ENCODE assay signal across 1 cellular context in the genomic region with DNA sequence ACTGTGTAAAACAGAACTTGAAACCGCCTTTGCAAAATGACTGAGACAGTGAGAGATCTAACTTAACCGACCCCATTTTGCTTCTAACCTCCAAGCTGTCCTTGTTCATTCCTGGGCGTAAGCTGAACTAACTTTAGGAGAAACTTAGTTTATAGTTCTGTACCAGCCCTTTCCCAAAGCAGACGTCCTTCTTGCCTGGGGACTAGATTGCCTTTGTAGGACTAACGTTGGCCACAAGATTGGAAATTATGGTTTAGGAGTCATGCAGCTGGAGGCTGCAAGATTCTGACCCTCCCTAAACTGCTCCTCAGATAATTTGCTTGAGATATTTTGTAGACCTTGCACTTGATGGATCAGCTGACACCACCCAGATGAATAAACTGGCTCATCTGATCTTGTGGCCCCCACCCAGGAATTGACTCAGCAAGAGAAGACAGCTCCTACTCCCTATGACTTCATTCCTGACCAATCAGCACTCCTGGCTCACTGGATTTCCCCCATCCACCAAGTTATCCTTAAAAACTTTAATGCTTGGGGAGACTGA.
TF ChIP-seq lines count a peak whose summit lies in the region.

No MANE protein-coding gene starts in this region.

TF ChIP-seq in K562, 482 proteins besides CTCF, POLR2A, EP300 and RAD21 (continued from another document and continues in another):
- TF ChIP-seq, protein P1, sequence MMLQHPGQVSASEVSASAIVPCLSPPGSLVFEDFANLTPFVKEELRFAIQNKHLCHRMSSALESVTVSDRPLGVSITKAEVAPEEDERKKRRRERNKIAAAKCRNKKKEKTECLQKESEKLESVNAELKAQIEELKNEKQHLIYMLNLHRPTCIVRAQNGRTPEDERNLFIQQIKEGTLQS (IDR thresholded peaks at IDR 0.05) = peak; percentile 72
- TF ChIP-seq, protein P1 (CRISPR knock-in tag; conservative IDR thresholded peaks at IDR 0.05) = no peak
- TF ChIP-seq NCOA4 (IDR thresholded peaks at IDR 0.05; ENCODE audit: partially characterized antibody) (no peak), MAFF (IDR thresholded peaks at IDR 0.05; ENCODE audit: low read length) (no peak; the same call in 1 of the 2 replicates), ZKSCAN8 (CRISPR knock-in tag; IDR thresholded peaks at IDR 0.05) (no peak; the same call in 1 of the 2 replicates), GATAD2B (IDR thresholded peaks at IDR 0.05; ENCODE audit: borderline replicate concordance) (no peak), ZFP36 (IDR thresholded peaks at IDR 0.05; ENCODE audit: low read depth, low read length, partially characterized antibody) (no peak), MTA1 (IDR thresholded peaks at IDR 0.05; ENCODE audit: borderline replicate concordance) (no peak), ZNF121 (CRISPR knock-in tag; conservative IDR thresholded peaks at IDR 0.05) (no peak), KLF13 (tag; IDR thresholded peaks at IDR 0.05; ENCODE audit: borderline replicate concordance, low read depth) (no peak), NFIC (IDR thresholded peaks at IDR 0.05) (no peak), ZNF165 (CRISPR knock-in tag; IDR thresholded peaks at IDR 0.05; ENCODE audit: borderline replicate concordance) (peak; percentile 76; the same call in 1 of the 2 replicates), EHMT2 (IDR thresholded peaks at IDR 0.05) (no peak)
- TF ChIP-seq, protein P2, sequence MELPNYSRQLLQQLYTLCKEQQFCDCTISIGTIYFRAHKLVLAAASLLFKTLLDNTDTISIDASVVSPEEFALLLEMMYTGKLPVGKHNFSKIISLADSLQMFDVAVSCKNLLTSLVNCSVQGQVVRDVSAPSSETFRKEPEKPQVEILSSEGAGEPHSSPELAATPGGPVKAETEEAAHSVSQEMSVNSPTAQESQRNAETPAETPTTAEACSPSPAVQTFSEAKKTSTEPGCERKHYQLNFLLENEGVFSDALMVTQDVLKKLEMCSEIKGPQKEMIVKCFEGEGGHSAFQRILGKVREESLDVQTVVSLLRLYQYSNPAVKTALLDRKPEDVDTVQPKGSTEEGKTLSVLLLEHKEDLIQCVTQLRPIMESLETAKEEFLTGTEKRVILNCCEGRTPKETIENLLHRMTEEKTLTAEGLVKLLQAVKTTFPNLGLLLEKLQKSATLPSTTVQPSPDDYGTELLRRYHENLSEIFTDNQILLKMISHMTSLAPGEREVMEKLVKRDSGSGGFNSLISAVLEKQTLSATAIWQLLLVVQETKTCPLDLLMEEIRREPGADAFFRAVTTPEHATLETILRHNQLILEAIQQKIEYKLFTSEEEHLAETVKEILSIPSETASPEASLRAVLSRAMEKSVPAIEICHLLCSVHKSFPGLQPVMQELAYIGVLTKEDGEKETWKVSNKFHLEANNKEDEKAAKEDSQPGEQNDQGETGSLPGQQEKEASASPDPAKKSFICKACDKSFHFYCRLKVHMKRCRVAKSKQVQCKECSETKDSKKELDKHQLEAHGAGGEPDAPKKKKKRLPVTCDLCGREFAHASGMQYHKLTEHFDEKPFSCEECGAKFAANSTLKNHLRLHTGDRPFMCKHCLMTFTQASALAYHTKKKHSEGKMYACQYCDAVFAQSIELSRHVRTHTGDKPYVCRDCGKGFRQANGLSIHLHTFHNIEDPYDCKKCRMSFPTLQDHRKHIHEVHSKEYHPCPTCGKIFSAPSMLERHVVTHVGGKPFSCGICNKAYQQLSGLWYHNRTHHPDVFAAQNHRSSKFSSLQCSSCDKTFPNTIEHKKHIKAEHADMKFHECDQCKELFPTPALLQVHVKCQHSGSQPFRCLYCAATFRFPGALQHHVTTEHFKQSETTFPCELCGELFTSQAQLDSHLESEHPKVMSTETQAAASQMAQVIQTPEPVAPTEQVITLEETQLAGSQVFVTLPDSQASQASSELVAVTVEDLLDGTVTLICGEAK (IDR thresholded peaks at IDR 0.05) = no peak
- TF ChIP-seq, protein P2 (CRISPR knock-in tag; IDR thresholded peaks at IDR 0.05) = no peak
- TF ChIP-seq, protein P3, sequence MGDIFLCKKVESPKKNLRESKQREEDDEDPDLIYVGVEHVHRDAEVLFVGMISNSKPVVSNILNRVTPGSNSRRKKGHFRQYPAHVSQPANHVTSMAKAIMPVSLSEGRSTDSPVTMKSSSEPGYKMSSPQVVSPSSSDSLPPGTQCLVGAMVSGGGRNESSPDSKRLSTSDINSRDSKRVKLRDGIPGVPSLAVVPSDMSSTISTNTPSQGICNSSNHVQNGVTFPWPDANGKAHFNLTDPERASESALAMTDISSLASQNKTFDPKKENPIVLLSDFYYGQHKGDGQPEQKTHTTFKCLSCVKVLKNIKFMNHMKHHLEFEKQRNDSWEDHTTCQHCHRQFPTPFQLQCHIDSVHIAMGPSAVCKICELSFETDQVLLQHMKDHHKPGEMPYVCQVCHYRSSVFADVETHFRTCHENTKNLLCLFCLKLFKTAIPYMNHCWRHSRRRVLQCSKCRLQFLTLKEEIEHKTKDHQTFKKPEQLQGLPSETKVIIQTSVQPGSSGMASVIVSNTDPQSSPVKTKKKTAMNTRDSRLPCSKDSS (IDR thresholded peaks at IDR 0.05; ENCODE audit: low read depth, partially characterized antibody) = no peak
- TF ChIP-seq, protein P4, sequence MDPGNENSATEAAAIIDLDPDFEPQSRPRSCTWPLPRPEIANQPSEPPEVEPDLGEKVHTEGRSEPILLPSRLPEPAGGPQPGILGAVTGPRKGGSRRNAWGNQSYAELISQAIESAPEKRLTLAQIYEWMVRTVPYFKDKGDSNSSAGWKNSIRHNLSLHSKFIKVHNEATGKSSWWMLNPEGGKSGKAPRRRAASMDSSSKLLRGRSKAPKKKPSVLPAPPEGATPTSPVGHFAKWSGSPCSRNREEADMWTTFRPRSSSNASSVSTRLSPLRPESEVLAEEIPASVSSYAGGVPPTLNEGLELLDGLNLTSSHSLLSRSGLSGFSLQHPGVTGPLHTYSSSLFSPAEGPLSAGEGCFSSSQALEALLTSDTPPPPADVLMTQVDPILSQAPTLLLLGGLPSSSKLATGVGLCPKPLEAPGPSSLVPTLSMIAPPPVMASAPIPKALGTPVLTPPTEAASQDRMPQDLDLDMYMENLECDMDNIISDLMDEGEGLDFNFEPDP (CRISPR knock-in tag; IDR thresholded peaks at IDR 0.05) = no peak
- TF ChIP-seq, protein P5, sequence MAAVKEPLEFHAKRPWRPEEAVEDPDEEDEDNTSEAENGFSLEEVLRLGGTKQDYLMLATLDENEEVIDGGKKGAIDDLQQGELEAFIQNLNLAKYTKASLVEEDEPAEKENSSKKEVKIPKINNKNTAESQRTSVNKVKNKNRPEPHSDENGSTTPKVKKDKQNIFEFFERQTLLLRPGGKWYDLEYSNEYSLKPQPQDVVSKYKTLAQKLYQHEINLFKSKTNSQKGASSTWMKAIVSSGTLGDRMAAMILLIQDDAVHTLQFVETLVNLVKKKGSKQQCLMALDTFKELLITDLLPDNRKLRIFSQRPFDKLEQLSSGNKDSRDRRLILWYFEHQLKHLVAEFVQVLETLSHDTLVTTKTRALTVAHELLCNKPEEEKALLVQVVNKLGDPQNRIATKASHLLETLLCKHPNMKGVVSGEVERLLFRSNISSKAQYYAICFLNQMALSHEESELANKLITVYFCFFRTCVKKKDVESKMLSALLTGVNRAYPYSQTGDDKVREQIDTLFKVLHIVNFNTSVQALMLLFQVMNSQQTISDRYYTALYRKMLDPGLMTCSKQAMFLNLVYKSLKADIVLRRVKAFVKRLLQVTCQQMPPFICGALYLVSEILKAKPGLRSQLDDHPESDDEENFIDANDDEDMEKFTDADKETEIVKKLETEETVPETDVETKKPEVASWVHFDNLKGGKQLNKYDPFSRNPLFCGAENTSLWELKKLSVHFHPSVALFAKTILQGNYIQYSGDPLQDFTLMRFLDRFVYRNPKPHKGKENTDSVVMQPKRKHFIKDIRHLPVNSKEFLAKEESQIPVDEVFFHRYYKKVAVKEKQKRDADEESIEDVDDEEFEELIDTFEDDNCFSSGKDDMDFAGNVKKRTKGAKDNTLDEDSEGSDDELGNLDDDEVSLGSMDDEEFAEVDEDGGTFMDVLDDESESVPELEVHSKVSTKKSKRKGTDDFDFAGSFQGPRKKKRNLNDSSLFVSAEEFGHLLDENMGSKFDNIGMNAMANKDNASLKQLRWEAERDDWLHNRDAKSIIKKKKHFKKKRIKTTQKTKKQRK (IDR thresholded peaks at IDR 0.05; ENCODE audit: borderline replicate concordance, low read depth, low read length) = no peak
- TF ChIP-seq, protein P6, sequence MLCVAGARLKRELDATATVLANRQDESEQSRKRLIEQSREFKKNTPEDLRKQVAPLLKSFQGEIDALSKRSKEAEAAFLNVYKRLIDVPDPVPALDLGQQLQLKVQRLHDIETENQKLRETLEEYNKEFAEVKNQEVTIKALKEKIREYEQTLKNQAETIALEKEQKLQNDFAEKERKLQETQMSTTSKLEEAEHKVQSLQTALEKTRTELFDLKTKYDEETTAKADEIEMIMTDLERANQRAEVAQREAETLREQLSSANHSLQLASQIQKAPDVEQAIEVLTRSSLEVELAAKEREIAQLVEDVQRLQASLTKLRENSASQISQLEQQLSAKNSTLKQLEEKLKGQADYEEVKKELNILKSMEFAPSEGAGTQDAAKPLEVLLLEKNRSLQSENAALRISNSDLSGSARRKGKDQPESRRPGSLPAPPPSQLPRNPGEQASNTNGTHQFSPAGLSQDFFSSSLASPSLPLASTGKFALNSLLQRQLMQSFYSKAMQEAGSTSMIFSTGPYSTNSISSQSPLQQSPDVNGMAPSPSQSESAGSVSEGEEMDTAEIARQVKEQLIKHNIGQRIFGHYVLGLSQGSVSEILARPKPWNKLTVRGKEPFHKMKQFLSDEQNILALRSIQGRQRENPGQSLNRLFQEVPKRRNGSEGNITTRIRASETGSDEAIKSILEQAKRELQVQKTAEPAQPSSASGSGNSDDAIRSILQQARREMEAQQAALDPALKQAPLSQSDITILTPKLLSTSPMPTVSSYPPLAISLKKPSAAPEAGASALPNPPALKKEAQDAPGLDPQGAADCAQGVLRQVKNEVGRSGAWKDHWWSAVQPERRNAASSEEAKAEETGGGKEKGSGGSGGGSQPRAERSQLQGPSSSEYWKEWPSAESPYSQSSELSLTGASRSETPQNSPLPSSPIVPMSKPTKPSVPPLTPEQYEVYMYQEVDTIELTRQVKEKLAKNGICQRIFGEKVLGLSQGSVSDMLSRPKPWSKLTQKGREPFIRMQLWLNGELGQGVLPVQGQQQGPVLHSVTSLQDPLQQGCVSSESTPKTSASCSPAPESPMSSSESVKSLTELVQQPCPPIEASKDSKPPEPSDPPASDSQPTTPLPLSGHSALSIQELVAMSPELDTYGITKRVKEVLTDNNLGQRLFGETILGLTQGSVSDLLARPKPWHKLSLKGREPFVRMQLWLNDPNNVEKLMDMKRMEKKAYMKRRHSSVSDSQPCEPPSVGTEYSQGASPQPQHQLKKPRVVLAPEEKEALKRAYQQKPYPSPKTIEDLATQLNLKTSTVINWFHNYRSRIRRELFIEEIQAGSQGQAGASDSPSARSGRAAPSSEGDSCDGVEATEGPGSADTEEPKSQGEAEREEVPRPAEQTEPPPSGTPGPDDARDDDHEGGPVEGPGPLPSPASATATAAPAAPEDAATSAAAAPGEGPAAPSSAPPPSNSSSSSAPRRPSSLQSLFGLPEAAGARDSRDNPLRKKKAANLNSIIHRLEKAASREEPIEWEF (CRISPR knock-in tag; IDR thresholded peaks at IDR 0.05) = no peak
- TF ChIP-seq, protein P7, sequence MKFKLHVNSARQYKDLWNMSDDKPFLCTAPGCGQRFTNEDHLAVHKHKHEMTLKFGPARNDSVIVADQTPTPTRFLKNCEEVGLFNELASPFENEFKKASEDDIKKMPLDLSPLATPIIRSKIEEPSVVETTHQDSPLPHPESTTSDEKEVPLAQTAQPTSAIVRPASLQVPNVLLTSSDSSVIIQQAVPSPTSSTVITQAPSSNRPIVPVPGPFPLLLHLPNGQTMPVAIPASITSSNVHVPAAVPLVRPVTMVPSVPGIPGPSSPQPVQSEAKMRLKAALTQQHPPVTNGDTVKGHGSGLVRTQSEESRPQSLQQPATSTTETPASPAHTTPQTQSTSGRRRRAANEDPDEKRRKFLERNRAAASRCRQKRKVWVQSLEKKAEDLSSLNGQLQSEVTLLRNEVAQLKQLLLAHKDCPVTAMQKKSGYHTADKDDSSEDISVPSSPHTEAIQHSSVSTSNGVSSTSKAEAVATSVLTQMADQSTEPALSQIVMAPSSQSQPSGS (CRISPR knock-in tag; IDR thresholded peaks at IDR 0.05) = no peak
- TF ChIP-seq, protein P8, sequence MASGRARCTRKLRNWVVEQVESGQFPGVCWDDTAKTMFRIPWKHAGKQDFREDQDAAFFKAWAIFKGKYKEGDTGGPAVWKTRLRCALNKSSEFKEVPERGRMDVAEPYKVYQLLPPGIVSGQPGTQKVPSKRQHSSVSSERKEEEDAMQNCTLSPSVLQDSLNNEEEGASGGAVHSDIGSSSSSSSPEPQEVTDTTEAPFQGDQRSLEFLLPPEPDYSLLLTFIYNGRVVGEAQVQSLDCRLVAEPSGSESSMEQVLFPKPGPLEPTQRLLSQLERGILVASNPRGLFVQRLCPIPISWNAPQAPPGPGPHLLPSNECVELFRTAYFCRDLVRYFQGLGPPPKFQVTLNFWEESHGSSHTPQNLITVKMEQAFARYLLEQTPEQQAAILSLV (tag; IDR thresholded peaks at IDR 0.05) = no peak
